Comparison of ENCODE assay signal across 20 cellular contexts in genomic region chr2:24959761-24960160, GRCh38.
"Had no signal": no experiment of that assay in that cellular context is flagged by ENCODE, and none has a peak within 500 bp of the region (broad histone marks: within the 10 kb centered on the region; RNA-seq: fewer than 3 reads in every experiment).

No MANE protein-coding gene starts in this region.

- H3K36me3 ChIP-seq: uterus had no signal

- H3K27ac ChIP-seq: coronary artery, hepatocyte, stomach, upper lobe of left lung, uterus had no signal

- H3K4me1 ChIP-seq: stomach, upper lobe of left lung, uterus had no signal

- H3K27me3 Mint-ChIP-seq: naive thymus-derived CD4-positive, alpha-beta T cell had no signal

- H3K4me1 Mint-ChIP-seq: endodermal cell had no signal

- H3K4me3 ChIP-seq: coronary artery, hepatocyte, lung, stomach, upper lobe of left lung, uterus had no signal

- ATAC-seq: left cardiac atrium; left ventricle myocardium superior; naive thymus-derived CD4-positive, alpha-beta T cell; sciatic nerve had no signal

- DNase-seq: effector CD4-positive, alpha-beta T cell; endodermal cell; foreskin melanocyte; kidney; left cardiac atrium; left ventricle myocardium superior; mesenchymal stem cell; midbrain; naive thymus-derived CD4-positive, alpha-beta T cell; posterior cingulate gyrus; stimulated activated CD4-positive, alpha-beta T cell treated with anti-CD3 and anti-CD28 coated beads, Interleukin-2, amount 100 ng/mL, for 24 hours; stimulated activated CD4-positive, alpha-beta T cell treated with anti-CD3 and anti-CD28 coated beads, Interleukin-4, amount 100 ng/mL, for 4 hours; stimulated activated naive CD4-positive, alpha-beta T cell; stomach; upper lobe of left lung; uterus had no signal

- H3K27me3 ChIP-seq: hepatocyte, stomach, upper lobe of left lung, uterus had no signal

- H3K27ac Mint-ChIP-seq: endodermal cell had no signal

- H3K4me3 Mint-ChIP-seq: endodermal cell; naive thymus-derived CD4-positive, alpha-beta T cell had no signal
